Comparison of ENCODE assay signal across 8 cellular contexts in genomic region chr11:66081505-66081904, GRCh38. TPM values are rescaled to one million over a fixed set of nuclear protein-coding genes. Genes with fewer than 3 reads are reported as not detected.
DNase-seq lines count a peak whose midpoint lies in the region; ATAC-seq and TF ChIP-seq lines count a peak whose summit lies in the region.

No MANE protein-coding gene starts in this region.

- ATAC-seq in HG03060 (IDR thresholded peaks at IDR 0.05; ENCODE audit: low read depth, unreplicated experiment): peak; percentile 56

- peaks cover 56% of the 10 kb centered on the region; the same call in 1 of the 2 replicates for H3K79me2 ChIP-seq in OCI-LY7 (ENCODE audit: insufficient read depth, low read depth, low read length)

- H3K9me3 ChIP-seq in OCI-LY7 (ENCODE audit: low read length): no peaks in the 10 kb centered on the region
- no peaks in the 10 kb centered on the region for H3K9me3 ChIP-seq in ovary

- H3K4me3 ChIP-seq in OCI-LY7 (ENCODE audit: low read depth, low read length, poor library complexity, severe bottlenecking) (peak overlapping the region; percentile 52), ovary (no peak overlapping the region)

- H3K27me3 Mint-ChIP-seq in activated T-helper 1 cell treated with anti-CD3 and anti-CD28 coated beads, Interleukin-12 subunit alpha, Interleukin-12 subunit beta, Interleukin-2, Interleukin-4 antibody, amounts not matched to agents 30 ng/mL and 10 ng/mL and 1 ng/mL, durations not matched to agents 14 hours and 24 hours and 36 hours (ENCODE audit: insufficient read depth): no peaks in the 10 kb centered on the region

- no TSS peak for BruUV-seq in OCI-LY7 (replicated peaks; lab: Mats Ljungman, UMichigan)

- H3K4me3 Mint-ChIP-seq in activated T-helper 1 cell treated with anti-CD3 and anti-CD28 coated beads, Interleukin-12 subunit alpha, Interleukin-12 subunit beta, Interleukin-2, Interleukin-4 antibody, amounts not matched to agents 30 ng/mL and 10 ng/mL and 1 ng/mL, durations not matched to agents 14 hours and 24 hours and 36 hours: peak overlapping the region; percentile 89

- WGBS in ovary, 3 donors: 31 to 39% (median 32%) methylated on average over 5 of the region's 5 CpGs

- DNase-seq in GM10248 (ENCODE audit: extremely low spot score) (peak; percentile 63), OCI-LY7 (ENCODE audit: low spot score) (peak; percentile 92), cardiac septum (ENCODE audit: low spot score) (peak; percentile 88), ovary (no peak), NCI-H187 (lab: John Stamatoyannopoulos, UW) (no peak)
- DNase-seq in activated T-helper 1 cell treated with anti-CD3 and anti-CD28 coated beads, Interleukin-12 subunit alpha, Interleukin-12 subunit beta, Interleukin-2, Interleukin-4 antibody, amounts not matched to agents 30 ng/mL and 10 ng/mL and 1 ng/mL, durations not matched to agents 14 hours and 24 hours and 36 hours (ENCODE audit: low spot score): peak; percentile 70
- DNase-seq in stimulated activated CD4-positive, alpha-beta T cell treated with anti-CD3 and anti-CD28 coated beads, Interleukin-15, amount 100 ng/mL, for 24 hours: peak; percentile 76

- no peak overlapping the region; the same call in 1 of the 2 replicates for H2AFZ ChIP-seq in OCI-LY7 (ENCODE audit: low read length)

- no peaks in the 10 kb centered on the region for H3K27me3 ChIP-seq in ovary

- H3K27ac ChIP-seq in OCI-LY7 (ENCODE audit: low read depth, low read length, poor library complexity, severe bottlenecking) (peak overlapping the region; percentile 82), ovary (no peak overlapping the region)

- peak overlapping the region; percentile 83 for H3K4me2 ChIP-seq in OCI-LY7 (ENCODE audit: low read length)

- H3K4me1 ChIP-seq in OCI-LY7 (ENCODE audit: insufficient read depth, low read length, poor library complexity, severe bottlenecking): peaks cover 86% of the 10 kb centered on the region
- H3K4me1 ChIP-seq in ovary (ENCODE audit: insufficient read depth): peaks cover 6% of the 10 kb centered on the region

- intact Hi-C loops in OCI-LY7 (cut with micrococcal nuclease; ENCODE audit: unreplicated experiment): no loop called here
- intact Hi-C loops in activated T-helper 1 cell treated with anti-CD3 and anti-CD28 coated beads, Interleukin-12 subunit alpha, Interleukin-12 subunit beta, Interleukin-2, Interleukin-4 antibody, amounts not matched to agents 30 ng/mL and 10 ng/mL and 1 ng/mL, durations not matched to agents 14 hours and 24 hours and 36 hours (cut with micrococcal nuclease): loop anchor here (1.0 to 2.0 kb wide), 3 partner anchors 10 to 32 kb away; no protein-coding TSS in a partner anchor
- intact Hi-C loops in cardiac septum (cut with DNase I): loop anchor here (5.0 kb wide), 1 partner anchor 46 kb away; no protein-coding TSS in a partner anchor
- intact Hi-C loops in ovary (cut with DNase I): no loop called here

- peaks cover 26% of the 10 kb centered on the region for H3K36me3 Mint-ChIP-seq in activated T-helper 1 cell treated with anti-CD3 and anti-CD28 coated beads, Interleukin-12 subunit alpha, Interleukin-12 subunit beta, Interleukin-2, Interleukin-4 antibody, amounts not matched to agents 30 ng/mL and 10 ng/mL and 1 ng/mL, durations not matched to agents 14 hours and 24 hours and 36 hours (ENCODE audit: low read depth)

- H3K36me3 ChIP-seq in OCI-LY7 (ENCODE audit: insufficient read depth, low read length): peaks cover 4% of the 10 kb centered on the region; the same call in 1 of the 2 replicates
- H3K36me3 ChIP-seq in ovary: no peaks in the 10 kb centered on the region

- no peaks in the 10 kb centered on the region for H4K20me1 ChIP-seq in OCI-LY7 (ENCODE audit: insufficient read depth, low read length)

- no peak for TF ChIP-seq POLR2A in ovary (IDR thresholded peaks at IDR 0.05)

- CTCF ChIA-PET in GM10248 (lab: Yijun Ruan, JAX) (interaction anchor here (0.9 to 7.2 kb wide), 10 partner anchors 11 to 141 kb away, joined by 3 to 62 read pairs (median 4); partner anchors contain the start of genes PACS1 and SF3B2), OCI-LY7 (lab: Charles Lee; ENCODE audit: unreplicated experiment) (interaction anchor here (0.5 to 1.5 kb wide), 3 partner anchors 9 to 193 kb away, joined by 4 to 13 read pairs (median 4); partner anchors contain the start of gene FIBP)

- H3K9me3 Mint-ChIP-seq in activated T-helper 1 cell treated with anti-CD3 and anti-CD28 coated beads, Interleukin-12 subunit alpha, Interleukin-12 subunit beta, Interleukin-2, Interleukin-4 antibody, amounts not matched to agents 30 ng/mL and 10 ng/mL and 1 ng/mL, durations not matched to agents 14 hours and 24 hours and 36 hours: no peaks in the 10 kb centered on the region

- peak overlapping the region; percentile 93 for H3K27ac Mint-ChIP-seq in activated T-helper 1 cell treated with anti-CD3 and anti-CD28 coated beads, Interleukin-12 subunit alpha, Interleukin-12 subunit beta, Interleukin-2, Interleukin-4 antibody, amounts not matched to agents 30 ng/mL and 10 ng/mL and 1 ng/mL, durations not matched to agents 14 hours and 24 hours and 36 hours

- TF ChIP-seq CTCF in GM10248 (IDR thresholded peaks at IDR 0.05; ENCODE audit: control extremely low read depth, extremely low read depth, low read depth, missing control alignments) (no peak), OCI-LY7 (conservative IDR thresholded peaks at IDR 0.05; ENCODE audit: low read length) (no peak), ovary (IDR thresholded peaks at IDR 0.05) (no peak)

- H3K9me2 ChIP-seq in OCI-LY7 (ENCODE audit: insufficient read depth, low read length): no peaks in the 10 kb centered on the region

- POLR2A ChIA-PET in GM10248 (lab: Yijun Ruan, JAX): no interaction called here
- POLR2A ChIA-PET in OCI-LY7 (lab: Charles Lee): interaction anchor here (0.7 to 3.5 kb wide), 11 partner anchors 10 to 55 kb away, joined by 3 to 19 read pairs (median 5); partner anchors contain the start of gene SF3B2

- TF ChIP-seq EP300 in ovary (IDR thresholded peaks at IDR 0.05): no peak

- peaks cover 64% of the 10 kb centered on the region for H3K4me1 Mint-ChIP-seq in activated T-helper 1 cell treated with anti-CD3 and anti-CD28 coated beads, Interleukin-12 subunit alpha, Interleukin-12 subunit beta, Interleukin-2, Interleukin-4 antibody, amounts not matched to agents 30 ng/mL and 10 ng/mL and 1 ng/mL, durations not matched to agents 14 hours and 24 hours and 36 hours (ENCODE audit: low read depth)

RNA-seq across cellular contexts. Expression of gene PACS1, which starts 11.4 kb away (rescaled TPM):
- total RNA-seq in OCI-LY7 (2014; rRNA removed; shearing (Covaris generic)): 21.2 and 23.7 TPM in 2 replicates
- 50.5 and 52.5 TPM in 2 replicates for total RNA-seq in OCI-LY7 (2022)
- 80.4 and 89.5 TPM in 2 replicates for total RNA-seq in activated T-helper 1 cell treated with anti-CD3 and anti-CD28 coated beads, Interleukin-12 subunit alpha, Interleukin-12 subunit beta, Interleukin-2, Interleukin-4 antibody, amounts not matched to agents 30 ng/mL and 10 ng/mL and 1 ng/mL, durations not matched to agents 14 hours and 24 hours and 36 hours
- total RNA-seq in cardiac septum: 115 TPM
- 10 to 100 TPM; 22.4 to 83.9 (median 73.9) TPM for total RNA-seq in ovary
- 10 to 100 TPM; 31.3 to 92.9 TPM for polyA plus RNA-seq in ovary

RNA-seq across cellular contexts. Expression of gene SF3B2, which starts 29.3 kb away (rescaled TPM):
- total RNA-seq in OCI-LY7 (2014; rRNA removed; shearing (Covaris generic)): 185 and 191 TPM in 2 replicates
- total RNA-seq in OCI-LY7 (2022) (251 and 260 TPM in 2 replicates), cardiac septum (85.8 TPM), ovary (100 to 1,000 TPM; 113 to 199 (median 189) TPM)
- total RNA-seq in activated T-helper 1 cell treated with anti-CD3 and anti-CD28 coated beads, Interleukin-12 subunit alpha, Interleukin-12 subunit beta, Interleukin-2, Interleukin-4 antibody, amounts not matched to agents 30 ng/mL and 10 ng/mL and 1 ng/mL, durations not matched to agents 14 hours and 24 hours and 36 hours: 267 TPM in 2 replicates
- polyA plus RNA-seq in ovary: 100 to 1,000 TPM; 132 to 203 TPM

RNA-seq across cellular contexts. Expression of gene GAL3ST3, which starts 32.5 kb away (rescaled TPM):
- not detected in 2 replicates for total RNA-seq in OCI-LY7 (2014; rRNA removed; shearing (Covaris generic))
- not detected in 2 replicates for total RNA-seq in OCI-LY7 (2022)
- 0.34 TPM in 1 of 2 replicates, not detected in the other for total RNA-seq in activated T-helper 1 cell treated with anti-CD3 and anti-CD28 coated beads, Interleukin-12 subunit alpha, Interleukin-12 subunit beta, Interleukin-2, Interleukin-4 antibody, amounts not matched to agents 30 ng/mL and 10 ng/mL and 1 ng/mL, durations not matched to agents 14 hours and 24 hours and 36 hours
- 3.1 TPM for total RNA-seq in cardiac septum
- 1 to 10 TPM in 1 of 7 donors, under 1 TPM in 3, not detected in 3; 0.20 to 3.3 (median 0.70) TPM for total RNA-seq in ovary
- polyA plus RNA-seq in ovary: under 1 TPM in 1 of 2 donors, not detected in 1; 0.08 TPM

RNA-seq across cellular contexts. Expression of gene CATSPER1, which starts 55.2 kb away (rescaled TPM):
- total RNA-seq in OCI-LY7 (2014; rRNA removed; shearing (Covaris generic)): not detected in 2 replicates
- total RNA-seq in OCI-LY7 (2022) (not detected in 2 replicates), cardiac septum (0.13 TPM), ovary (under 1 TPM in 1 of 7 donors, not detected in 6; 0.25 TPM)
- 0.18 and 0.76 TPM in 2 replicates for total RNA-seq in activated T-helper 1 cell treated with anti-CD3 and anti-CD28 coated beads, Interleukin-12 subunit alpha, Interleukin-12 subunit beta, Interleukin-2, Interleukin-4 antibody, amounts not matched to agents 30 ng/mL and 10 ng/mL and 1 ng/mL, durations not matched to agents 14 hours and 24 hours and 36 hours
- polyA plus RNA-seq in ovary: not detected

Comparison
In these comparisons a context has a peak if more than half of its experiments do, and no peak if none do; other contexts are left out.
1. DNase-seq: peak in GM10248 (single experiment), OCI-LY7 (single experiment), activated T-helper 1 cell treated with anti-CD3 and anti-CD28 coated beads, Interleukin-12 subunit alpha, Interleukin-12 subunit beta, Interleukin-2, Interleukin-4 antibody, amounts not matched to agents 30 ng/mL and 10 ng/mL and 1 ng/mL, durations not matched to agents 14 hours and 24 hours and 36 hours (single experiment), cardiac septum (single experiment) and stimulated activated CD4-positive, alpha-beta T cell treated with anti-CD3 and anti-CD28 coated beads, Interleukin-15, amount 100 ng/mL, for 24 hours (single experiment); none in ovary (0 of 5) and NCI-H187 (0 of 2).
2. intact Hi-C loops: an anchor here in activated T-helper 1 cell treated with anti-CD3 and anti-CD28 coated beads, Interleukin-12 subunit alpha, Interleukin-12 subunit beta, Interleukin-2, Interleukin-4 antibody, amounts not matched to agents 30 ng/mL and 10 ng/mL and 1 ng/mL, durations not matched to agents 14 hours and 24 hours and 36 hours (1.0 to 2.0 kb wide) and cardiac septum (5.0 kb wide); none called in OCI-LY7 and ovary.